ENCODE assay signal across 8 cellular contexts in genomic region chr1:149196651-149197050, GRCh38.
A peak's percentile ranks its signal among the peaks of the same experiment; 100 is the strongest.
DNase-seq lines count a peak whose midpoint lies in the region; ATAC-seq, FAIRE-seq and TF ChIP-seq lines count a peak whose summit lies in the region.
"Not testable (repeated sequence)": the region's sequence is repeated elsewhere in the genome, so short reads cannot be mapped to it uniquely, and the experiment has no call there.

No MANE protein-coding gene starts in this region.

- ATAC-seq in CD4-positive, CD25-positive, alpha-beta regulatory T cell (ENCODE audit: low read depth in 2 of 2); K562; natural killer cell: not testable (repeated sequence)
- ATAC-seq in Right ventricle myocardium superior (ENCODE audit: poor library complexity): peak; percentile 23
- peak; percentile 51 for ATAC-seq in left lobe of liver
- ATAC-seq in gastrocnemius medialis: peak in 1 of 2 donors; percentile 16

- H3K27ac ChIP-seq in CD4-positive, CD25-positive, alpha-beta regulatory T cell (ENCODE audit: insufficient read depth, low read length, poor library complexity, severe bottlenecking); HEK293 (ENCODE audit: extremely low read depth, low read depth, low read length); K562 (ENCODE audit: extremely low read depth, low read depth, low read length): not testable (repeated sequence)
- peak overlapping the region; percentile 5 to 60 (median 27) for H3K27ac ChIP-seq in gastrocnemius medialis

- intact Hi-C loops in K562 (cut with micrococcal nuclease); Right ventricle myocardium superior (cut with DNase I); natural killer cell (cut with micrococcal nuclease); gastrocnemius medialis (cut with DNase I; ENCODE audit: low total_unique reads): not testable (repeated sequence)

- not testable (repeated sequence) for H3K4me1 ChIP-seq in CD4-positive, CD25-positive, alpha-beta regulatory T cell (ENCODE audit: control insufficient read depth, insufficient read depth, low read length, poor library complexity, severe bottlenecking); HEK293 (ENCODE audit: control insufficient read depth, insufficient read depth, low read length); K562 (replicated peaks in 1 of 2; ENCODE audit: control insufficient read depth in 2 of 2, insufficient read depth in 2 of 2, low read length in 2 of 2); gastrocnemius medialis

- H3K27me3 ChIP-seq in CD4-positive, CD25-positive, alpha-beta regulatory T cell (ENCODE audit: control insufficient read depth, insufficient read depth, low read length); K562 (ENCODE audit: control insufficient read depth in 2 of 2, insufficient read depth in 2 of 2, low read length in 2 of 2); gastrocnemius medialis: not testable (repeated sequence)

- H3K9me3 Mint-ChIP-seq in CD4-positive, CD25-positive, alpha-beta regulatory T cell; natural killer cell: not testable (repeated sequence)

- POLR2A ChIA-PET in HEK293 (lab: Yijun Ruan, JAX); K562 (lab: Yijun Ruan, JAX): not testable (repeated sequence)

- not testable (repeated sequence) for H3K9me1 ChIP-seq in K562 (ENCODE audit: control insufficient read depth, insufficient read depth, low read length)

- H3K4me2 ChIP-seq in K562 (ENCODE audit: insufficient read depth, low read length): not testable (repeated sequence)

- not testable (repeated sequence) for TF ChIP-seq RAD21 in K562 (CRISPR knock-in tag; conservative IDR thresholded peaks at IDR 0.05 in 1 of 2, IDR thresholded peaks at IDR 0.05 in 1 of 2)

- not testable (repeated sequence) for H3K36me3 ChIP-seq in CD4-positive, CD25-positive, alpha-beta regulatory T cell (ENCODE audit: control insufficient read depth, insufficient read depth, low read length); HEK293 (ENCODE audit: control insufficient read depth in 2 of 2, insufficient read depth in 1 of 2, low read length in 2 of 2)
- H3K36me3 ChIP-seq in K562 (ENCODE audit: control insufficient read depth, insufficient read depth, low read length) (peaks cover 22% of the 10 kb centered on the region; the same call in 2 of the 3 replicates), gastrocnemius medialis (peaks cover 0 to 14% of the 10 kb centered on the region in 2 donors)

- H4K20me1 ChIP-seq in K562 (replicated peaks; ENCODE audit: control insufficient read depth, insufficient read depth, low read length): not testable (repeated sequence)

- H3K4me1 Mint-ChIP-seq in CD4-positive, CD25-positive, alpha-beta regulatory T cell: peaks cover 0 to 13% (median 8%) of the 10 kb centered on the region in 4 donors
- peaks cover 18 to 22% of the 10 kb centered on the region in 2 donors for H3K4me1 Mint-ChIP-seq in natural killer cell

- H3K27me3 Mint-ChIP-seq in CD4-positive, CD25-positive, alpha-beta regulatory T cell; natural killer cell (ENCODE audit: low read depth in 2 of 2): not testable (repeated sequence)

- not testable (repeated sequence) for TF ChIP-seq POLR2A in K562 (conservative IDR thresholded peaks at IDR 0.05); gastrocnemius medialis (IDR thresholded peaks at IDR 0.05)

- not testable (repeated sequence) for TF ChIP-seq CTCF in HEK293 (tag by site-specific recombination; IDR thresholded peaks at IDR 0.05); K562 (IDR thresholded peaks at IDR 0.05 in 2 of 3, conservative IDR thresholded peaks at IDR 0.05 in 1 of 3; ENCODE audit: insufficient read depth in 2 of 3, low read depth in 1 of 3, low read length in 3 of 3); natural killer cell (IDR thresholded peaks at IDR 0.05); gastrocnemius medialis (IDR thresholded peaks at IDR 0.05 in 4 of 5, conservative IDR thresholded peaks at IDR 0.05 in 1 of 5)

- H3K9me3 ChIP-seq in CD4-positive, CD25-positive, alpha-beta regulatory T cell (ENCODE audit: control insufficient read depth in 2 of 2, low read length in 2 of 2); HEK293 (ENCODE audit: control insufficient read depth, insufficient read depth, low read depth, low read length); K562 (replicated peaks; ENCODE audit: control insufficient read depth, insufficient read depth, low read depth, low read length); gastrocnemius medialis: not testable (repeated sequence)

- CTCF ChIA-PET in HEK293 (lab: Yijun Ruan, JAX); K562 (lab: Yijun Ruan, JAX; ENCODE audit: low intra/inter-chr PET ratio): not testable (repeated sequence)

- H3K79me2 ChIP-seq in K562 (ENCODE audit: control insufficient read depth, insufficient read depth, low read length): not testable (repeated sequence)

- peak overlapping the region in 2 of 3 donors; percentile 6 to 43 for H3K27ac Mint-ChIP-seq in CD4-positive, CD25-positive, alpha-beta regulatory T cell
- peak overlapping the region; percentile 3 to 4 for H3K27ac Mint-ChIP-seq in natural killer cell

- in situ Hi-C loops in K562 (cut with MboI): loop anchor here (25.0 kb wide), 1 partner anchor 759 kb away; no protein-coding TSS in a partner anchor
- in situ Hi-C loops in gastrocnemius medialis (cut with MboI; ENCODE audit: low sequenced_read_pairs in 4 of 4): not testable (repeated sequence)

- TSS peak; percentile 17 for BruUV-seq in K562 (replicated peaks; lab: Mats Ljungman, UMichigan)

- H3K36me3 Mint-ChIP-seq in CD4-positive, CD25-positive, alpha-beta regulatory T cell; natural killer cell: not testable (repeated sequence)

- TF ChIP-seq EP300 in K562 (IDR thresholded peaks at IDR 0.05; ENCODE audit: low read length): not testable (repeated sequence)

- H3K4me3 ChIP-seq in CD4-positive, CD25-positive, alpha-beta regulatory T cell (ENCODE audit: low read depth, low read length); HEK293 (ENCODE audit: low read depth, low read length); K562; gastrocnemius medialis: not testable (repeated sequence)

- H2AFZ ChIP-seq in K562 (ENCODE audit: low read depth, low read length): not testable (repeated sequence)

- WGBS in K562 (ENCODE audit: insufficient coverage, low coverage, missing lambda C conversion rate): no CpG with 5 or more reads among the region's 1 CpG

- not testable (repeated sequence) for DNase-seq in CD4-positive, CD25-positive, alpha-beta regulatory T cell; K562 (ENCODE audit: extremely low read depth in 1 of 4, low spot score in 3 of 4); Right ventricle myocardium superior; left lobe of liver (ENCODE audit: low spot score); natural killer cell; gastrocnemius medialis
- peak; percentile 3 for DNase-seq in RCC 7860 (ENCODE audit: low spot score)

- H3K4me3 Mint-ChIP-seq in CD4-positive, CD25-positive, alpha-beta regulatory T cell; natural killer cell: not testable (repeated sequence)

- not testable (repeated sequence) for FAIRE-seq in RCC 7860 (lab: Jason Lieb, UNC); K562 (lab: Jason Lieb, UNC)

- H3K9ac ChIP-seq in K562 (ENCODE audit: insufficient read depth in 1 of 2, low read depth in 2 of 2, low read length in 2 of 2): not testable (repeated sequence)

TF ChIP-seq in HEK293, 187 proteins besides CTCF, POLR2A, EP300 and RAD21:
- TF ChIP-seq ZNF366 (tag by site-specific recombination; conservative IDR thresholded peaks at IDR 0.05) (peak; percentile 24; the same call in 1 of the 2 replicates), PRDM1 (tag by site-specific recombination; IDR thresholded peaks at IDR 0.05) (peak; percentile 82)
